Comparison of ENCODE assay signal across 18 cellular contexts in the genomic region with DNA sequence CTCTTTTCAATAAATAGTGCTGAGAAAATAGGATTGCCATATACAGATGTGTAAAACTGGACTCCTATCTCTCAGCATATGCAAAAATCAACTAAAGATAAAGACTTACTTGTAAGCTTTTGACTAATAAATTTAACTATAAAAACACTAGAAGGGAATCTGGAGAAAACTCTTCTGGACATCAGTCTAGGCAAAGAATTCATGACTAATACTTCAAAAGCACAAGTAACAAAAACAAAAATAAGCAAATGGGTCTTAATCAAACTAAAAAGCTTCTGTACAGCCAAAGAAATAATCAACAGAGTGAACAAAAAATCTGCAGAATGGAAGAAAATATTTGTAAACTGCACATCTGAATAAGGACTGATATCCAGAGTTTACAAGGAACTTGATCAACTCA.
"Had no signal": no experiment of that assay in that cellular context is flagged by ENCODE, and none has a peak within 500 bp of the region (broad histone marks: within the 10 kb centered on the region; RNA-seq: fewer than 3 reads in every experiment).

No MANE protein-coding gene starts in this region.

- DNase-seq: effector memory CD8-positive, alpha-beta T cell; heart left ventricle; kidney; mucosa of descending colon; naive B cell; stimulated activated CD4-positive, alpha-beta T cell treated with anti-CD3 and anti-CD28 coated beads, Interleukin-12 subunit alpha, Interleukin-12 subunit beta, amount 100 ng/mL, for 4 hours; stimulated activated CD4-positive, alpha-beta T cell treated with anti-CD3 and anti-CD28 coated beads, Interleukin-1b, Interleukin-23, amount 100 ng/mL, for 48 hours; stimulated activated CD4-positive, alpha-beta T cell treated with anti-CD3 and anti-CD28 coated beads, Interleukin-4, amount 100 ng/mL, for 1 hour; stimulated activated CD8-positive, alpha-beta memory T cell treated with anti-CD3 and anti-CD28 coated beads, Interleukin-4, amount 100 ng/mL, for 48 hours; stimulated activated naive CD4-positive, alpha-beta T cell; stimulated activated naive CD8-positive, alpha-beta T cell treated with anti-CD3 and anti-CD28 coated beads, Interleukin-15, amount 100 ng/mL, for 72 hours; testis; tibial artery had no signal

- H3K9me3 Mint-ChIP-seq: type B pancreatic cell had no signal

- H3K4me1 Mint-ChIP-seq: memory B cell; naive B cell; neural crest cell; stimulated activated naive CD8-positive, alpha-beta T cell treated with anti-CD3 and anti-CD28 coated beads, Interleukin-15, amount 100 ng/mL, for 72 hours had no signal

- H3K27ac Mint-ChIP-seq: effector memory CD8-positive, alpha-beta T cell; memory B cell; mesothelial cell of epicardium; naive B cell; natural killer cell treated with Interleukin-12 subunit alpha and Interleukin-12 subunit beta and Interleukin-15 and Interleukin-18, amount 100 ng/mL, for 72 hours; stimulated activated naive CD8-positive, alpha-beta T cell treated with anti-CD3 and anti-CD28 coated beads, Interleukin-15, amount 100 ng/mL, for 72 hours; type B pancreatic cell had no signal

- H3K27me3 Mint-ChIP-seq: effector memory CD8-positive, alpha-beta T cell; memory B cell; naive B cell; natural killer cell treated with Interleukin-12 subunit alpha and Interleukin-12 subunit beta and Interleukin-15 and Interleukin-18, amount 100 ng/mL, for 72 hours; stimulated activated naive CD8-positive, alpha-beta T cell treated with anti-CD3 and anti-CD28 coated beads, Interleukin-15, amount 100 ng/mL, for 72 hours; type B pancreatic cell had no signal

- H3K4me3 Mint-ChIP-seq: effector memory CD8-positive, alpha-beta T cell; memory B cell; mesothelial cell of epicardium; naive B cell; natural killer cell treated with Interleukin-12 subunit alpha and Interleukin-12 subunit beta and Interleukin-15 and Interleukin-18, amount 100 ng/mL, for 72 hours; neural crest cell; stimulated activated naive CD8-positive, alpha-beta T cell treated with anti-CD3 and anti-CD28 coated beads, Interleukin-15, amount 100 ng/mL, for 72 hours; type B pancreatic cell had no signal

- FAIRE-seq: kidney had no signal

- H3K36me3 Mint-ChIP-seq: memory B cell; mesothelial cell of epicardium; naive B cell; natural killer cell treated with Interleukin-12 subunit alpha and Interleukin-12 subunit beta and Interleukin-15 and Interleukin-18, amount 100 ng/mL, for 72 hours; type B pancreatic cell had no signal
